In genomic region chr2:224915126-224915525, GRCh38 we compare ENCODE assay signal across 25 cellular contexts.
DNase-seq lines count a peak whose midpoint lies in the region; ATAC-seq, FAIRE-seq and TF ChIP-seq lines count a peak whose summit lies in the region.
"Had no signal": no experiment of that assay in that cellular context is flagged by ENCODE, and none has a peak within 500 bp of the region (broad histone marks: within the 10 kb centered on the region; RNA-seq: fewer than 3 reads in every experiment).

No MANE protein-coding gene starts in this region.

- FAIRE-seq in astrocyte (lab: Jason Lieb, UNC) (no peak), endothelial cell of umbilical vein (lab: Jason Lieb, UNC) (no peak), H54 (lab: Jason Lieb, UNC) (no peak)
- FAIRE-seq: A549, GM12891 had no signal

- no peak overlapping the region for H4K5ac ChIP-seq in IMR-90 (ENCODE audit: low read depth, low read length)

- H3K79me1 ChIP-seq in IMR-90 (ENCODE audit: low read depth in 1 of 2, low read length in 2 of 2), result peaks cover 23 to 36% of the 10 kb centered on the region in 2 experiments

- TF ChIP-seq POLR2A in IMR-90 (IDR thresholded peaks at IDR 0.05; ENCODE audit: low read depth, low read length) (no peak), endothelial cell of umbilical vein (IDR thresholded peaks at IDR 0.05; ENCODE audit: low read depth, low read length) (no peak), H54 (IDR thresholded peaks at IDR 0.05; ENCODE audit: low read depth, low read length) (no peak)

- H3K9ac ChIP-seq in IMR-90 (ENCODE audit: low read depth, low read length) (no peak overlapping the region), astrocyte (ENCODE audit: low read length) (no peak overlapping the region), endothelial cell of umbilical vein (replicated peaks; ENCODE audit: extremely low read depth, insufficient read depth, low read length) (no peak overlapping the region)
- H3K9ac ChIP-seq: BLaER1 treated with 17β-estradiol and CSF1 and Interleukin-3, amounts not matched to agents 10 nM and 100 nM had no signal

- H3K36me3 Mint-ChIP-seq in astrocyte (ENCODE audit: low read depth, unreplicated experiment), result no peaks in the 10 kb centered on the region
- H3K36me3 Mint-ChIP-seq in activated CD4-positive, alpha-beta T cell treated with anti-CD3 and anti-CD28 coated beads, Interleukin-2, amount 10 ng/mL, durations not matched to agents 24 days and 14 days (ENCODE audit: low read depth), result peaks cover 21% of the 10 kb centered on the region

- H3K27me3 Mint-ChIP-seq in astrocyte (ENCODE audit: low read depth, unreplicated experiment), result no peaks in the 10 kb centered on the region
- H3K27me3 Mint-ChIP-seq in activated CD4-positive, alpha-beta T cell treated with anti-CD3 and anti-CD28 coated beads, Interleukin-2, amount 10 ng/mL, durations not matched to agents 24 days and 14 days, result no peaks in the 10 kb centered on the region
- H3K27me3 Mint-ChIP-seq: CD4-positive, alpha-beta T cell had no signal

- H4K8ac ChIP-seq in IMR-90 (ENCODE audit: low read depth in 2 of 2, low read length in 2 of 2), result no peak overlapping the region

- H3K56ac ChIP-seq in IMR-90 (ENCODE audit: extremely low read depth, insufficient read depth, low read length), result no peak overlapping the region

- no peak for TF ChIP-seq RAD21 in IMR-90 (IDR thresholded peaks at IDR 0.05; ENCODE audit: low read length)

- no peak overlapping the region for H3K23ac ChIP-seq in IMR-90 (ENCODE audit: low read depth, low read length)

- no peak overlapping the region for H2BK120ac ChIP-seq in IMR-90 (ENCODE audit: low read depth, low read length)

- POLR2A ChIA-PET in IMR-90 (lab: Charles Lee; ENCODE audit: unreplicated experiment), result no interaction called here
- POLR2A ChIA-PET in endothelial cell of umbilical vein (lab: Charles Lee), result no interaction called here

- no peaks in the 10 kb centered on the region for H3K27me3 ChIP-seq in IMR-90 (ENCODE audit: control insufficient read depth, insufficient read depth, low read length)
- H3K27me3 ChIP-seq in astrocyte (ENCODE audit: insufficient read depth, low read length), result no peaks in the 10 kb centered on the region
- H3K27me3 ChIP-seq in endothelial cell of umbilical vein (ENCODE audit: control insufficient read depth in 2 of 2, insufficient read depth in 2 of 2, low read length in 2 of 2), result no peaks in the 10 kb centered on the region
- H3K27me3 ChIP-seq in tibial artery, result no peaks in the 10 kb centered on the region
- H3K27me3 ChIP-seq: BLaER1 treated with 17β-estradiol and CSF1 and Interleukin-3, amounts not matched to agents 10 nM and 100 nM; SJSA1 had no signal

- peaks cover 19% of the 10 kb centered on the region for H3K9me1 ChIP-seq in IMR-90 (ENCODE audit: insufficient read depth, low read length)
- no peaks in the 10 kb centered on the region for H3K9me1 ChIP-seq in endothelial cell of umbilical vein (replicated peaks; ENCODE audit: control insufficient read depth, extremely low read depth, insufficient read depth, low read length)

- BruUV-seq in IMR-90 (replicated peaks; lab: Mats Ljungman, UMichigan) (no TSS peak), endothelial cell of umbilical vein (replicated peaks; lab: Mats Ljungman, UMichigan) (no TSS peak)

- H3K14ac ChIP-seq in IMR-90 (replicated peaks; ENCODE audit: low read depth, low read length), result no peak overlapping the region

- peaks cover 2% of the 10 kb centered on the region for H3K4me1 Mint-ChIP-seq in astrocyte (ENCODE audit: low read depth, unreplicated experiment)
- H3K4me1 Mint-ChIP-seq in activated CD4-positive, alpha-beta T cell treated with anti-CD3 and anti-CD28 coated beads, Interleukin-2, amount 10 ng/mL, durations not matched to agents 24 days and 14 days, result peaks cover 20% of the 10 kb centered on the region

- no peak overlapping the region for H4K91ac ChIP-seq in IMR-90 (ENCODE audit: insufficient read depth, low read depth, low read length)

- H2BK5ac ChIP-seq in IMR-90 (ENCODE audit: low read depth, low read length, poor library complexity, severe bottlenecking), result peak overlapping the region; percentile 67

- no peak overlapping the region for H3K4ac ChIP-seq in IMR-90 (ENCODE audit: low read depth, low read length)

- no peak overlapping the region for H3K27ac ChIP-seq in IMR-90 (ENCODE audit: insufficient read depth, low read length)
- peak overlapping the region; percentile 49 for H3K27ac ChIP-seq in astrocyte (ENCODE audit: low read depth, low read length)
- H3K27ac ChIP-seq in endothelial cell of umbilical vein (ENCODE audit: insufficient read depth, low read depth, low read length), result peak overlapping the region; percentile 15
- H3K27ac ChIP-seq in tibial artery, result peak overlapping the region; percentile 63
- H3K27ac ChIP-seq: A549, HL-60, SJSA1 had no signal

- no CpG with 5 or more reads among the region's 1 CpG for WGBS in IMR-90 (ENCODE audit: extremely low coverage in 2 of 2, insufficient read length in 1 of 2), 2 experiments

- H3K79me2 ChIP-seq in astrocyte (ENCODE audit: insufficient read depth, low read length), result no peaks in the 10 kb centered on the region
- peaks cover 18% of the 10 kb centered on the region for H3K79me2 ChIP-seq in endothelial cell of umbilical vein (ENCODE audit: control insufficient read depth, insufficient read depth, low read length)

- H3K4me2 ChIP-seq in IMR-90 (ENCODE audit: low read depth, low read length), result 0 out of 2 replicates have a peak overlapping the region, but pooled peaks have one; percentile 17
- H3K4me2 ChIP-seq in astrocyte (ENCODE audit: low read length), result peak overlapping the region; percentile 13
- no peak overlapping the region for H3K4me2 ChIP-seq in endothelial cell of umbilical vein (ENCODE audit: insufficient read depth, low read length)
- H3K4me2 ChIP-seq: A549; BLaER1 treated with 17β-estradiol and CSF1 and Interleukin-3, amounts not matched to agents 10 nM and 100 nM had no signal

- peaks cover 7% of the 10 kb centered on the region for H3K4me1 ChIP-seq in IMR-90 (ENCODE audit: control insufficient read depth, insufficient read depth, low read length)
- peaks cover 13% of the 10 kb centered on the region for H3K4me1 ChIP-seq in astrocyte (ENCODE audit: insufficient read depth, low read length)
- peaks cover 16% of the 10 kb centered on the region for H3K4me1 ChIP-seq in endothelial cell of umbilical vein (ENCODE audit: control insufficient read depth, extremely low read depth, insufficient read depth, low read length)
- H3K4me1 ChIP-seq in tibial artery, result peaks cover 3 to 49% (median 15%) of the 10 kb centered on the region in 4 donors
- H3K4me1 ChIP-seq: SJSA1 had no signal

- no peak overlapping the region for H2BK15ac ChIP-seq in IMR-90 (ENCODE audit: low read depth, low read length)

- no peak overlapping the region for H3K4me3 Mint-ChIP-seq in astrocyte (ENCODE audit: unreplicated experiment)
- H3K4me3 Mint-ChIP-seq in activated CD4-positive, alpha-beta T cell treated with anti-CD3 and anti-CD28 coated beads, Interleukin-2, amount 10 ng/mL, durations not matched to agents 24 days and 14 days, result no peak overlapping the region
- H3K4me3 Mint-ChIP-seq: CD4-positive, alpha-beta T cell had no signal

- H2AK5ac ChIP-seq in IMR-90 (ENCODE audit: low read depth, low read length), result no peak overlapping the region

- TF ChIP-seq CTCF in IMR-90 (conservative IDR thresholded peaks at IDR 0.05; ENCODE audit: low read depth, low read length), result no peak
- no peak for TF ChIP-seq CTCF in astrocyte (IDR thresholded peaks at IDR 0.05; ENCODE audit: insufficient read depth, low read depth, low read length)
- no peak for TF ChIP-seq CTCF in endothelial cell of umbilical vein (IDR thresholded peaks at IDR 0.05; ENCODE audit: extremely low read depth in 1 of 2, insufficient read depth in 1 of 2, low read depth in 1 of 2, low read length in 2 of 2)
- no peak for TF ChIP-seq CTCF in tibial artery (IDR thresholded peaks at IDR 0.05)

- ATAC-seq in IMR-90 (ENCODE audit: low read depth), result peak; percentile 44

- dilution Hi-C loops in IMR-90 (cut with HindIII; ENCODE audit: low sequenced_read_pairs, unreplicated experiment) (no loop called here), endothelial cell of umbilical vein (cut with MboI; ENCODE audit: extremely low pct_ligation_motif_present, low sequenced_read_pairs) (no loop called here)

- H3K9me3 Mint-ChIP-seq in astrocyte (ENCODE audit: unreplicated experiment), result no peaks in the 10 kb centered on the region
- H3K9me3 Mint-ChIP-seq in activated CD4-positive, alpha-beta T cell treated with anti-CD3 and anti-CD28 coated beads, Interleukin-2, amount 10 ng/mL, durations not matched to agents 24 days and 14 days, result no peaks in the 10 kb centered on the region
- H3K9me3 Mint-ChIP-seq: CD4-positive, alpha-beta T cell had no signal

- H4K20me1 ChIP-seq in IMR-90 (ENCODE audit: insufficient read depth, low read length) (no peaks in the 10 kb centered on the region), astrocyte (ENCODE audit: insufficient read depth, low read length) (peaks cover 6% of the 10 kb centered on the region), endothelial cell of umbilical vein (replicated peaks; ENCODE audit: control insufficient read depth, extremely low read depth, insufficient read depth, low read length) (no peaks in the 10 kb centered on the region)

- no peak overlapping the region for H3K18ac ChIP-seq in IMR-90 (ENCODE audit: low read depth, low read length)

- no peak overlapping the region for H3K27ac Mint-ChIP-seq in astrocyte (ENCODE audit: unreplicated experiment)
- H3K27ac Mint-ChIP-seq in activated CD4-positive, alpha-beta T cell treated with anti-CD3 and anti-CD28 coated beads, Interleukin-2, amount 10 ng/mL, durations not matched to agents 24 days and 14 days, result no peak overlapping the region
- H3K27ac Mint-ChIP-seq: CD4-positive, alpha-beta T cell had no signal

- H3K36me3 ChIP-seq in IMR-90 (ENCODE audit: control insufficient read depth, insufficient read depth, low read length) (no peaks in the 10 kb centered on the region; the same call in 1 of the 2 replicates), astrocyte (ENCODE audit: insufficient read depth, low read length) (peaks cover 7% of the 10 kb centered on the region), endothelial cell of umbilical vein (ENCODE audit: control insufficient read depth in 2 of 2, extremely low read depth in 1 of 2, insufficient read depth in 2 of 2, low read length in 2 of 2) (no peaks in the 10 kb centered on the region), tibial artery (no peaks in the 10 kb centered on the region)

- no peak overlapping the region for H2AK9ac ChIP-seq in IMR-90 (replicated peaks; ENCODE audit: low read depth, low read length, poor library complexity)

- H3K9me3 ChIP-seq in IMR-90 (ENCODE audit: control insufficient read depth, insufficient read depth, low read length), result no peaks in the 10 kb centered on the region
- H3K9me3 ChIP-seq in astrocyte (ENCODE audit: insufficient read depth, low read depth, low read length), result no peaks in the 10 kb centered on the region
- no peaks in the 10 kb centered on the region for H3K9me3 ChIP-seq in endothelial cell of umbilical vein (replicated peaks; ENCODE audit: control insufficient read depth, insufficient read depth, low read length)
- H3K9me3 ChIP-seq in tibial artery, result no peaks in the 10 kb centered on the region
- H3K9me3 ChIP-seq: A549; BLaER1 treated with 17β-estradiol and CSF1 and Interleukin-3, amounts not matched to agents 10 nM and 100 nM; SJSA1 had no signal

- no peak overlapping the region for H3K4me3 ChIP-seq in IMR-90 (ENCODE audit: insufficient read depth, low read depth, low read length)
- no peak overlapping the region for H3K4me3 ChIP-seq in astrocyte (ENCODE audit: insufficient read depth, low read depth, low read length)
- no peak overlapping the region for H3K4me3 ChIP-seq in endothelial cell of umbilical vein (replicated peaks in 1 of 3; ENCODE audit: insufficient read depth in 1 of 3, low read depth in 1 of 3, low read length in 3 of 3)
- H3K4me3 ChIP-seq in tibial artery, result no peak overlapping the region
- H3K4me3 ChIP-seq: A549; BLaER1 treated with 17β-estradiol and CSF1 and Interleukin-3, amounts not matched to agents 10 nM and 100 nM; SJSA1 had no signal

- in situ Hi-C loops in IMR-90 (cut with MboI; ENCODE audit: low sequenced_read_pairs), result no loop called here

- DNase-seq in IMR-90, result peak; percentile 38
- no peak for DNase-seq in astrocyte (ENCODE audit: low read depth)
- no peak for DNase-seq in endothelial cell of umbilical vein (ENCODE audit: low read depth, low spot score)
- DNase-seq in tibial artery, result no peak
- no peak for DNase-seq in activated CD4-positive, alpha-beta T cell treated with anti-CD3 and anti-CD28 coated beads, Interleukin-2, amount 10 ng/mL, durations not matched to agents 24 days and 14 days
- DNase-seq in H54 (ENCODE audit: insufficient read length, low spot score), result no peak
- no peak for DNase-seq in SKM-1 treated with dmso at 0.1 percent for 144 hours (lab: John Stamatoyannopoulos, UW; ENCODE audit: unreplicated experiment)
- DNase-seq: AML-193; CD4-positive, alpha-beta T cell; COR-L47; DMS53; GDM1; NCI-H1048; NCI-H1417 treated with DMSO at 0.1 percent for 48 hours; NCI-H1694 treated with DMSO at 0.1 percent for 48 hours; NCI-H2081; NCI-H2227 treated with DMSO at 0.1 percent for 48 hours; NCI-H526 treated with DMSO at 0.1 percent for 48 hours; Right ventricle myocardium superior; RPMI8226 had no signal

- no peak overlapping the region for H2BK20ac ChIP-seq in IMR-90 (ENCODE audit: low read depth, low read length)

- H2AFZ ChIP-seq in IMR-90 (replicated peaks; ENCODE audit: low read length, poor library complexity) (no peak overlapping the region), astrocyte (ENCODE audit: low read depth, low read length) (no peak overlapping the region), endothelial cell of umbilical vein (ENCODE audit: low read depth, low read length) (no peak overlapping the region)

- intact Hi-C loops in IMR-90 (cut with micrococcal nuclease), result no loop called here
- intact Hi-C loops in endothelial cell of umbilical vein (cut with micrococcal nuclease), result no loop called here
- intact Hi-C loops in tibial artery (cut with DNase I; ENCODE audit: low total_unique reads), result no loop called here
- intact Hi-C loops in activated CD4-positive, alpha-beta T cell treated with anti-CD3 and anti-CD28 coated beads, Interleukin-2, amount 10 ng/mL, durations not matched to agents 24 days and 14 days (cut with micrococcal nuclease), result no loop called here

- CTCF ChIA-PET in IMR-90 (lab: Yijun Ruan, JAX) (no interaction called here), endothelial cell of umbilical vein (lab: Charles Lee) (interaction anchor here (0.9 to 1.0 kb wide), 2 partner anchors 14 to 66 kb away, joined by 3 read pairs; no protein-coding TSS in a partner anchor)
